Comparison of ENCODE assay signal across 11 cellular contexts in genomic region chr19:47776568-47776967, GRCh38. TPM values are rescaled to one million over a fixed set of nuclear protein-coding genes. Genes with fewer than 3 reads are reported as not detected.
DNase-seq lines count a peak whose midpoint lies in the region; ATAC-seq and TF ChIP-seq lines count a peak whose summit lies in the region.
"Had no signal": no experiment of that assay in that cellular context is flagged by ENCODE, and none has a peak within 500 bp of the region (broad histone marks: within the 10 kb centered on the region; RNA-seq: fewer than 3 reads in every experiment).

No MANE protein-coding gene starts in this region.

- peaks cover 7% of the 10 kb centered on the region for H3K4me1 ChIP-seq in mammary epithelial cell (ENCODE audit: insufficient read depth, low read length)
- peaks cover 32% of the 10 kb centered on the region for H3K4me1 ChIP-seq in mucosa of descending colon (ENCODE audit: low read depth)
- peaks cover 21% of the 10 kb centered on the region for H3K4me1 ChIP-seq in upper lobe of right lung
- peaks cover 0 to 33% (median 29%) of the 10 kb centered on the region in 12 donors for H3K4me1 ChIP-seq in heart left ventricle

- dilution Hi-C loops in mammary epithelial cell (cut with HindIII; ENCODE audit: low sequenced_read_pairs), result no loop called here

- no peak overlapping the region for H3K9ac ChIP-seq in mammary epithelial cell (ENCODE audit: insufficient read depth, low read length)

- H3K36me3 Mint-ChIP-seq in Calu3 (ENCODE audit: insufficient read depth, unreplicated experiment), result peaks cover 48% of the 10 kb centered on the region

- WGBS in mammary epithelial cell (ENCODE audit: low coverage, missing lambda C conversion rate), result 25% methylated on average over 4 of the region's 4 CpGs
- WGBS in heart left ventricle, 4 donors, result 61 to 72% (median 66%) methylated on average over 4 of the region's 4 CpGs

- H2AFZ ChIP-seq in mammary epithelial cell (ENCODE audit: low read depth, low read length), result no peak overlapping the region

- no peaks in the 10 kb centered on the region for H3K9me3 Mint-ChIP-seq in Calu3 (ENCODE audit: low read depth, unreplicated experiment)

- peak; percentile 39 for DNase-seq in Calu3
- DNase-seq in NCI-H2081 treated with DMSO at 0.1 percent for 48 hours (lab: John Stamatoyannopoulos, UW), result peak; percentile 85
- peak; percentile 97 for DNase-seq in mammary epithelial cell
- DNase-seq in mucosa of descending colon, result peak in 1 of 3 donors; percentile 41
- no peak for DNase-seq in upper lobe of right lung
- no peak for DNase-seq in sciatic nerve (ENCODE audit: low spot score)
- DNase-seq in heart left ventricle, result no peak
- DNase-seq in SIG-M5 treated with dmso at 0.1 percent for 504 hours (lab: John Stamatoyannopoulos, UW; ENCODE audit: unreplicated experiment), result no peak
- DNase-seq: activated CD4-positive, alpha-beta T cell treated with anti-CD3 and anti-CD28 coated beads for 48 hours; NCI-H446 treated with DMSO at 0.1 percent for 48 hours; stimulated activated CD4-positive, alpha-beta T cell treated with anti-CD3 and anti-CD28 coated beads, Interleukin-15, amount 100 ng/mL, for 24 hours had no signal

- CTCF ChIA-PET in Calu3 (lab: Charles Lee) (interaction anchor here (0.5 to 0.7 kb wide), 4 partner anchors 11 to 349 kb away, joined by 3 to 11 read pairs (median 6); no protein-coding TSS in a partner anchor), mammary epithelial cell (lab: Charles Lee; ENCODE audit: low non-redundant PET) (no interaction called here)

- in situ Hi-C loops in mammary epithelial cell (cut with MboI; ENCODE audit: low sequenced_read_pairs in 2 of 2), result no loop called here

- no peaks in the 10 kb centered on the region for H4K20me1 ChIP-seq in mammary epithelial cell (ENCODE audit: insufficient read depth, low read length)

- H3K27me3 ChIP-seq in mammary epithelial cell (ENCODE audit: insufficient read depth, low read length) (no peaks in the 10 kb centered on the region), upper lobe of right lung (no peaks in the 10 kb centered on the region), heart left ventricle (no peaks in the 10 kb centered on the region)

- no peak overlapping the region for H3K4me3 ChIP-seq in mammary epithelial cell (replicated peaks in 1 of 3; ENCODE audit: insufficient read depth in 1 of 3, low read depth in 2 of 3, low read length in 3 of 3)
- H3K4me3 ChIP-seq in mucosa of descending colon, result no peak overlapping the region
- no peak overlapping the region for H3K4me3 ChIP-seq in upper lobe of right lung
- no peak overlapping the region for H3K4me3 ChIP-seq in heart left ventricle

- H3K9me3 ChIP-seq in mammary epithelial cell (replicated peaks; ENCODE audit: insufficient read depth, low read length) (no peaks in the 10 kb centered on the region), mucosa of descending colon (no peaks in the 10 kb centered on the region), upper lobe of right lung (no peaks in the 10 kb centered on the region), heart left ventricle (no peaks in the 10 kb centered on the region)

- ATAC-seq in mucosa of descending colon (peak; percentile 71), upper lobe of right lung (no peak), sciatic nerve (no peak), heart left ventricle (no peak)

- H3K27ac Mint-ChIP-seq in Calu3 (ENCODE audit: unreplicated experiment), result peak overlapping the region; percentile 99

- peaks cover 31% of the 10 kb centered on the region for H3K79me2 ChIP-seq in mammary epithelial cell (ENCODE audit: insufficient read depth, low read length)

- peaks cover 44% of the 10 kb centered on the region for H3K4me1 Mint-ChIP-seq in Calu3 (ENCODE audit: low read depth, unreplicated experiment)

- TF ChIP-seq POLR2A in heart left ventricle (IDR thresholded peaks at IDR 0.05), result no peak

- BruUV-seq in Calu3 (replicated peaks; lab: Mats Ljungman, UMichigan), result no TSS peak
- no TSS peak for BruUV-seq in mammary epithelial cell (replicated peaks; lab: Mats Ljungman, UMichigan)

- intact Hi-C loops in Calu3 (cut with micrococcal nuclease; ENCODE audit: unreplicated experiment), result no loop called here
- intact Hi-C loops in mammary epithelial cell (cut with micrococcal nuclease), result loop anchor here (1.0 to 10.0 kb wide), 2 partner anchors 33 to 352 kb away; no protein-coding TSS in a partner anchor
- intact Hi-C loops in mucosa of descending colon (cut with DNase I, micrococcal nuclease), result no loop called here
- intact Hi-C loops in upper lobe of right lung (cut with DNase I), result no loop called here
- intact Hi-C loops in sciatic nerve (cut with DNase I), result no loop called here
- intact Hi-C loops in heart left ventricle (cut with DNase I), result no loop called here

- H3K27me3 Mint-ChIP-seq in Calu3 (ENCODE audit: unreplicated experiment), result no peaks in the 10 kb centered on the region

- H3K36me3 ChIP-seq in mammary epithelial cell (ENCODE audit: insufficient read depth, low read length) (peaks cover 6% of the 10 kb centered on the region), mucosa of descending colon (ENCODE audit: low read depth) (no peaks in the 10 kb centered on the region), upper lobe of right lung (no peaks in the 10 kb centered on the region), heart left ventricle (peaks cover 0 to 10% (median 5%) of the 10 kb centered on the region in 9 donors)

- TF ChIP-seq CTCF in Calu3 (IDR thresholded peaks at IDR 0.05; ENCODE audit: unreplicated experiment) (no peak), mammary epithelial cell (conservative IDR thresholded peaks at IDR 0.05 in 1 of 2, IDR thresholded peaks at IDR 0.05 in 1 of 2; ENCODE audit: extremely low read depth in 1 of 2, insufficient read depth in 1 of 2, low read depth in 1 of 2, low read length in 2 of 2) (no peak), mucosa of descending colon (IDR thresholded peaks at IDR 0.05) (no peak), upper lobe of right lung (IDR thresholded peaks at IDR 0.05) (no peak), heart left ventricle (IDR thresholded peaks at IDR 0.05) (no peak)

- H3K4me3 Mint-ChIP-seq in Calu3 (ENCODE audit: low read depth, unreplicated experiment), result peak overlapping the region; percentile 99

- no peak overlapping the region for H3K4me2 ChIP-seq in mammary epithelial cell (ENCODE audit: insufficient read depth, low read depth, low read length)

- H3K27ac ChIP-seq in mammary epithelial cell (ENCODE audit: insufficient read depth, low read depth, low read length), result peak overlapping the region; percentile 59
- H3K27ac ChIP-seq in upper lobe of right lung, result no peak overlapping the region
- H3K27ac ChIP-seq in heart left ventricle, result peak overlapping the region in 5 of 12 donors; percentile 42 to 99 (median 97)

RNA-seq across cellular contexts. Expression of gene SELENOW, which starts 1.9 kb away (rescaled TPM):
- 466 and 506 TPM in 2 replicates for total RNA-seq in Calu3 (2022)
- 100 to 1,000 TPM; 262 to 392 TPM for total RNA-seq in mammary epithelial cell
- polyA plus RNA-seq in mammary epithelial cell, result 365 TPM
- 376 TPM for polyA minus RNA-seq in mammary epithelial cell
- 100 to 1,000 TPM; 228 to 527 (median 281) TPM for total RNA-seq in mucosa of descending colon
- 262 TPM for total RNA-seq in upper lobe of right lung
- total RNA-seq in sciatic nerve, result 306 TPM
- 1,000 to 10,000 TPM in 5 of 9 donors, 100 to 1,000 TPM in 4; 790 to 2,748 (median 1,081) TPM for total RNA-seq in heart left ventricle
- polyA plus RNA-seq in heart left ventricle, result 1,000 to 10,000 TPM in 1 of 2 donors, 100 to 1,000 TPM in 1; 647 to 2,041 TPM

RNA-seq across cellular contexts. Expression of gene TPRX1, which starts 27.8 kb away (rescaled TPM):
- total RNA-seq in Calu3 (2022) (not detected in 2 replicates), mammary epithelial cell (not detected), mucosa of descending colon (not detected), upper lobe of right lung (not detected), sciatic nerve (not detected), heart left ventricle (not detected)
- polyA plus RNA-seq in mammary epithelial cell (not detected), heart left ventricle (not detected)
- not detected for polyA minus RNA-seq in mammary epithelial cell

RNA-seq across cellular contexts. Expression of gene NOP53, which starts 31.2 kb away (rescaled TPM):
- total RNA-seq in Calu3 (2022) (193 and 222 TPM in 2 replicates), mammary epithelial cell (100 to 1,000 TPM in 1 of 2 donors, 10 to 100 TPM in 1; 87.4 to 106 TPM), mucosa of descending colon (100 to 1,000 TPM; 237 to 391 (median 284) TPM), upper lobe of right lung (260 TPM), sciatic nerve (297 TPM), heart left ventricle (100 to 1,000 TPM; 132 to 206 (median 171) TPM)
- polyA plus RNA-seq in mammary epithelial cell (71.7 TPM), heart left ventricle (100 to 1,000 TPM; 242 to 259 TPM)
- 43.9 TPM for polyA minus RNA-seq in mammary epithelial cell

RNA-seq across cellular contexts. Expression of gene CRX, which starts 45.2 kb away (rescaled TPM):
- total RNA-seq in Calu3 (2022) (not detected in 2 replicates), mammary epithelial cell (not detected), mucosa of descending colon (not detected), upper lobe of right lung (not detected), sciatic nerve (0.09 TPM), heart left ventricle (not detected)
- polyA plus RNA-seq in mammary epithelial cell (not detected), heart left ventricle (not detected)
- polyA minus RNA-seq in mammary epithelial cell, result not detected

Comparison
In these comparisons a context has a peak if more than half of its experiments do, and no peak if none do; other contexts are left out.
1. DNase-seq: peak in Calu3 (single experiment), NCI-H2081 treated with DMSO at 0.1 percent for 48 hours (single experiment) and mammary epithelial cell (single experiment); none in upper lobe of right lung (single experiment), sciatic nerve (single experiment), heart left ventricle (0 of 5) and SIG-M5 treated with dmso at 0.1 percent for 504 hours (single experiment).